ENCODE assay signal across 9 cellular contexts in the genomic region with DNA sequence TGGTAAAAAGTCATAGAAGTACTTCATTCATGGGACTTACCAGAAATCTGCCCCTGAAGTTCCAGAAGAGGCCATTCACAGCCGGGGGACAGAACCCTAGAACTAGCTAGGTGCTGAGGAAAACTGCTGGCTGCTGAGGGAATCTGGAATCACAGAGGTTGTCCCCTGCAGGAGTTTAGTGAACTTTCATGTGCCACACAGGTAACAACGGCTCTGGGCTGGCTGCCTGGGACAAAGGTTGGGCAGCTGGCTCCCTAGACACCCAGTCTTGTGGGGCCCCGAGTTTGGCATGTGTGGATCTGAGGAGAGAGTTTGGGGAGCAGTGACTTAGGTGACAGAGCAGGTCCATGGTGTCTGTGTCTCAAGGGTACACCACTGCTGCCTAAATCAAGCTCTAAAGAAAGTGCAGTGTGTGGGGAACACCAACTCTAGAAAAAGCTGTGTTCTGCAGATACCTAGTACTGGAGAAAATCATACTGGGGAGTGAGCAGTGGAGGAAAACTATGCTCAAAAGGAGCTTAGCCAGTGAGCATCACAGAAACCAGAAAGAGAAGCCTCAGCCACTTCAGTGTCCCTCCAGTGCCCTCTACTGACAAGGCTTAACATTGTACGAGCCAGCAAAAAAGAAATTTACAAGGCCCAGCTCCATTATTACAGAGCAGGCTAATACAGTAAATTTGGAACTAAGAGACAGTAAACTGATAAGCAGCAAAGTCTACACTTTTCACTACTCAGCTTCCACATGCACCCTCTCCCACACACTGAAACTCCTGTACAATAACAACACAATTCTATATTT. TPM values are rescaled to one million over a fixed set of nuclear protein-coding genes. Genes with fewer than 3 reads are reported as not detected.
DNase-seq lines count a peak whose midpoint lies in the region; ATAC-seq, FAIRE-seq and TF ChIP-seq lines count a peak whose summit lies in the region.
"Had no signal": no experiment of that assay in that cellular context is flagged by ENCODE, and none has a peak within 500 bp of the region (broad histone marks: within the 10 kb centered on the region; RNA-seq: fewer than 3 reads in every experiment).

No MANE protein-coding gene starts in this region.

- peaks cover 0 to 6% of the 10 kb centered on the region in 2 donors for H3K9me3 ChIP-seq in breast epithelium
- no peaks in the 10 kb centered on the region for H3K9me3 ChIP-seq in upper lobe of right lung
- peaks cover 0 to 19% (median 6%) of the 10 kb centered on the region in 11 donors for H3K9me3 ChIP-seq in heart right ventricle

- H3K27me3 ChIP-seq in breast epithelium (no peaks in the 10 kb centered on the region), upper lobe of right lung (no peaks in the 10 kb centered on the region), heart right ventricle (no peaks in the 10 kb centered on the region)

- CTCF ChIA-PET in MCF 10A (lab: Yijun Ruan, JAX) = interaction anchor here (0.6 to 1.5 kb wide), 4 partner anchors 8 to 307 kb away, joined by 3 read pairs; no protein-coding TSS in a partner anchor

- no peak for FAIRE-seq in GM12891 (lab: Jason Lieb, UNC)

- no peaks in the 10 kb centered on the region for H3K27me3 Mint-ChIP-seq in MCF 10A (ENCODE audit: insufficient read depth, unreplicated experiment)

- H3K27ac ChIP-seq in breast epithelium (no peak overlapping the region), upper lobe of right lung (no peak overlapping the region), heart right ventricle (no peak overlapping the region)

- no peak overlapping the region for H3K27ac Mint-ChIP-seq in MCF 10A (ENCODE audit: low read depth, unreplicated experiment)
- H3K27ac Mint-ChIP-seq: T-helper 1 cell treated with Interleukin-12 subunit alpha and Interleukin-12 subunit beta and Interleukin-4 antibody, amounts not matched to agents 30 μg/mL and 1 μg/mL, for 36 hours had no signal

- DNase-seq in MCF 10A (ENCODE audit: unreplicated experiment) = peak; percentile 18
- DNase-seq in breast epithelium (ENCODE audit: low spot score in 2 of 2) = no peak
- DNase-seq in NB4 (ENCODE audit: low read depth) = peak; percentile 45
- DNase-seq in erythroblast (lab: John Stamatoyannopoulos, UW) = peak; percentile 3 to 23
- DNase-seq in upper lobe of right lung = no peak
- no peak for DNase-seq in heart right ventricle
- DNase-seq in cerebellar cortex (ENCODE audit: low spot score) = no peak
- DNase-seq in GM12891 (ENCODE audit: insufficient read length, low spot score) = no peak

- TF ChIP-seq POLR2A in breast epithelium (IDR thresholded peaks at IDR 0.05) (no peak), NB4 (IDR thresholded peaks at IDR 0.05; ENCODE audit: extremely low read depth, insufficient read length) (no peak), erythroblast (IDR thresholded peaks at IDR 0.05; ENCODE audit: low read length) (no peak), GM12891 (IDR thresholded peaks at IDR 0.05; ENCODE audit: low read depth, low read length) (no peak)

- WGBS in heart right ventricle, 2 donors = 97 to 98% methylated on average over 4 of the region's 4 CpGs

- peaks cover 3% of the 10 kb centered on the region for H3K36me3 Mint-ChIP-seq in MCF 10A (ENCODE audit: insufficient read depth, unreplicated experiment)

- H3K4me3 ChIP-seq in breast epithelium (no peak overlapping the region), NB4 (ENCODE audit: low read depth, low read length) (no peak overlapping the region), upper lobe of right lung (no peak overlapping the region), heart right ventricle (no peak overlapping the region)

- no peak for TF ChIP-seq CTCF in MCF 10A (IDR thresholded peaks at IDR 0.05; ENCODE audit: unreplicated experiment)
- TF ChIP-seq CTCF in breast epithelium (IDR thresholded peaks at IDR 0.05) = no peak
- peak; percentile 46 for TF ChIP-seq CTCF in NB4 (IDR thresholded peaks at IDR 0.05; ENCODE audit: low read depth, low read length)
- peak; percentile 26 for TF ChIP-seq CTCF in upper lobe of right lung (IDR thresholded peaks at IDR 0.05)
- peak in 1 of 9 donors; percentile 8 for TF ChIP-seq CTCF in heart right ventricle (IDR thresholded peaks at IDR 0.05)

- peaks cover 7% of the 10 kb centered on the region for H3K9me3 Mint-ChIP-seq in MCF 10A (ENCODE audit: unreplicated experiment)

- intact Hi-C loops in MCF 10A (cut with micrococcal nuclease) = loop anchor here (10.0 kb wide), 1 partner anchor 374 kb away; no protein-coding TSS in a partner anchor
- intact Hi-C loops in breast epithelium (cut with DNase I; ENCODE audit: low total_unique reads) = no loop called here
- intact Hi-C loops in upper lobe of right lung (cut with DNase I) = no loop called here
- intact Hi-C loops in heart right ventricle (cut with DNase I) = no loop called here

- peak; percentile 70 for ATAC-seq in upper lobe of right lung
- ATAC-seq in heart right ventricle = no peak

- H3K4me1 Mint-ChIP-seq in MCF 10A (ENCODE audit: insufficient read depth, unreplicated experiment) = peaks cover 5% of the 10 kb centered on the region

- H3K4me3 Mint-ChIP-seq in MCF 10A (ENCODE audit: unreplicated experiment) = no peak overlapping the region
- H3K4me3 Mint-ChIP-seq: T-helper 1 cell treated with Interleukin-12 subunit alpha and Interleukin-12 subunit beta and Interleukin-4 antibody, amounts not matched to agents 30 μg/mL and 1 μg/mL, for 36 hours had no signal

- H3K4me1 ChIP-seq in breast epithelium = no peaks in the 10 kb centered on the region
- no peaks in the 10 kb centered on the region for H3K4me1 ChIP-seq in upper lobe of right lung
- no peaks in the 10 kb centered on the region for H3K4me1 ChIP-seq in heart right ventricle

- no TSS peak for BruUV-seq in MCF 10A (replicated peaks; lab: Mats Ljungman, UMichigan)

- POLR2A ChIA-PET in MCF 10A (lab: Yijun Ruan, JAX) = no interaction called here

- no peaks in the 10 kb centered on the region for H3K36me3 ChIP-seq in breast epithelium
- H3K36me3 ChIP-seq in upper lobe of right lung = no peaks in the 10 kb centered on the region
- H3K36me3 ChIP-seq in heart right ventricle = no peaks in the 10 kb centered on the region

TF ChIP-seq in GM12891, 5 proteins besides CTCF, POLR2A, EP300 and RAD21:
- TF ChIP-seq POU2F2 (IDR thresholded peaks at IDR 0.05; ENCODE audit: low read depth, low read length) (no peak), TAF1 (IDR thresholded peaks at IDR 0.05; ENCODE audit: low read depth, low read length) (no peak), SPI1 (IDR thresholded peaks at IDR 0.05; ENCODE audit: low read depth, low read length) (no peak), PAX5 (IDR thresholded peaks at IDR 0.05; ENCODE audit: insufficient read depth, low read length, severe bottlenecking) (no peak), POLR2AphosphoS5 (IDR thresholded peaks at IDR 0.05; ENCODE audit: low read depth, low read length) (no peak)

RNA-seq across cellular contexts. Expression of a gene that starts 15.2 kb away (rescaled TPM):
- 20.2 and 24.2 TPM in 2 replicates for total RNA-seq in MCF 10A (2022)
- 10 to 100 TPM in 2 of 3 donors, 1 to 10 TPM in 1; 2.4 to 58.5 (median 36.7) TPM for total RNA-seq in breast epithelium
- 25.8 TPM for total RNA-seq in upper lobe of right lung
- under 1 TPM in 8 of 10 donors, not detected in 2; 0.13 to 0.56 (median 0.27) TPM for total RNA-seq in heart right ventricle
- polyA plus RNA-seq in heart right ventricle = 1 to 10 TPM in 1 of 2 donors, under 1 TPM in 1; 0.16 to 1.1 TPM
- 0.47 TPM for polyA plus RNA-seq in GM12891 (2012; ENCODE audit: low read depth, missing spikeins)

Comparison
In these comparisons a context has a peak if more than half of its experiments do, and no peak if none do; other contexts are left out.
1. DNase-seq: peak in MCF 10A (single experiment), NB4 (single experiment) and erythroblast (2 of 2); none in breast epithelium (0 of 2), upper lobe of right lung (single experiment), heart right ventricle (0 of 2), cerebellar cortex (single experiment) and GM12891 (single experiment).
2. CTCF ChIP-seq: peak in NB4 (single experiment) and upper lobe of right lung (single experiment); none in MCF 10A (single experiment) and breast epithelium (0 of 3).